Comparison of ENCODE assay signal across 9 cellular contexts in the genomic region with DNA sequence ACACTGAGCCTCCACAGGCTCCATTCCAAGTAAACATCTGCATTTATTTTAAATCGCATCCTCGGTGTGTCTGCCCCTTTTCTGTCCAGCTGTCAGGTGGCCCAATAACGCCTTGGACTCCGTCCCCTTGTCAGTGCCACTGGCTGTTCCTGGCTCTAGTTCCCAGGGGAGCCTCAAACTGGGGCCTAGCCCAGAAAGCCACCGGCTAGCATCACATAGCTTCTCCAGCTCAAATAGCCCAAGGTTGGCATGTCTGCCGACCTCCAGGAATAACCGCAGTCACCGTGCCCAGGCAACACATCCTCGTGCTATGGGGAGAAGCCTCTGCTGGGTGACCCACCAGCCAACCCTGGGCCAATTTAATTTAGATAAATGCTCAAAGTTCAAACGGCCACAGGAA. TPM values are rescaled to one million over a fixed set of nuclear protein-coding genes. Genes with fewer than 3 reads are reported as not detected.
"Had no signal": no experiment of that assay in that cellular context is flagged by ENCODE, and none has a peak within 500 bp of the region (broad histone marks: within the 10 kb centered on the region; RNA-seq: fewer than 3 reads in every experiment).

No MANE protein-coding gene starts in this region.

- H3K9me3 ChIP-seq: body of pancreas, testis had no signal

- H3K27me3 ChIP-seq: body of pancreas, testis had no signal

- H3K4me1 ChIP-seq: body of pancreas, testis had no signal

- DNase-seq: activated CD4-positive, alpha-beta memory T cell treated with anti-CD3 and anti-CD28 coated beads for 36 hours; cortex of kidney had no signal

- H3K27me3 Mint-ChIP-seq: activated CD4-positive, alpha-beta memory T cell treated with anti-CD3 and anti-CD28 coated beads for 36 hours; central memory CD8-positive, alpha-beta T cell; effector memory CD8-positive, alpha-beta T cell; memory B cell; natural killer cell treated with Interleukin-12 subunit alpha and Interleukin-12 subunit beta and Interleukin-15 and Interleukin-18, amount 100 ng/mL, for 72 hours; stimulated activated naive CD8-positive, alpha-beta T cell treated with anti-CD3 and anti-CD28 coated beads, Interleukin-15, amount 100 ng/mL, for 72 hours had no signal

- H3K9me3 Mint-ChIP-seq: activated CD4-positive, alpha-beta memory T cell treated with anti-CD3 and anti-CD28 coated beads for 36 hours; central memory CD8-positive, alpha-beta T cell; effector memory CD8-positive, alpha-beta T cell; memory B cell; natural killer cell treated with Interleukin-12 subunit alpha and Interleukin-12 subunit beta and Interleukin-15 and Interleukin-18, amount 100 ng/mL, for 72 hours; stimulated activated naive CD8-positive, alpha-beta T cell treated with anti-CD3 and anti-CD28 coated beads, Interleukin-15, amount 100 ng/mL, for 72 hours had no signal

- H3K4me3 ChIP-seq: body of pancreas, testis had no signal

- H3K4me3 Mint-ChIP-seq: activated CD4-positive, alpha-beta memory T cell treated with anti-CD3 and anti-CD28 coated beads for 36 hours; central memory CD8-positive, alpha-beta T cell; effector memory CD8-positive, alpha-beta T cell; memory B cell; natural killer cell treated with Interleukin-12 subunit alpha and Interleukin-12 subunit beta and Interleukin-15 and Interleukin-18, amount 100 ng/mL, for 72 hours; stimulated activated naive CD8-positive, alpha-beta T cell treated with anti-CD3 and anti-CD28 coated beads, Interleukin-15, amount 100 ng/mL, for 72 hours had no signal

- H3K27ac ChIP-seq: testis had no signal

RNA-seq across cellular contexts. Expression of gene STKLD1, which starts 29.9 kb away (rescaled TPM):
- total RNA-seq: body of pancreas had no signal
